Comparison of ENCODE assay signal across 26 cellular contexts in genomic region chr7:101916876-101917275, GRCh38.
"Had no signal": no experiment of that assay in that cellular context is flagged by ENCODE, and none has a peak within 500 bp of the region (broad histone marks: within the 10 kb centered on the region; RNA-seq: fewer than 3 reads in every experiment).

No MANE protein-coding gene starts in this region.

- H3K36me3 ChIP-seq: ovary had no signal

- H3K27me3 ChIP-seq: ovary, right atrium auricular region had no signal

- H3K4me3 Mint-ChIP-seq: activated naive CD8-positive, alpha-beta T cell treated with anti-CD3 and anti-CD28 coated beads for 36 hours; activated T-cell treated with anti-CD3 and anti-CD28 coated beads, Interleukin-2, amount 50 U/mL, for 4 hours; mesothelial cell of epicardium; naive thymus-derived CD8-positive, alpha-beta T cell; stimulated activated naive B cell treated with anti-CD40 and anti-IgM and Interleukin-4, amounts not matched to agents 10 μg/mL and 1 μg/mL and 100 μg/mL, for 72 hours; T-helper 17 cell had no signal

- DNase-seq: activated CD4-positive, alpha-beta T cell treated with anti-CD3 and anti-CD28 coated beads for 4 hours; activated CD4-positive, alpha-beta T cell treated with anti-CD3 and anti-CD28 coated beads, Interleukin-2, amount 50 U/mL, for 48 hours; activated CD4-positive, CD25-positive, alpha-beta regulatory T cell; activated CD8-positive, alpha-beta memory T cell treated with anti-CD3 and anti-CD28 coated beads, Interleukin-2, amount 50 U/mL, for 48 hours; activated naive CD4-positive, alpha-beta T cell treated with Interleukin-2 at 50 U/mL for 16 hours; activated naive CD8-positive, alpha-beta T cell treated with anti-CD3 and anti-CD28 coated beads for 36 hours; activated T-cell treated with anti-CD3 and anti-CD28 coated beads, Interleukin-2, amount 50 U/mL, for 4 hours; amygdala; caudate nucleus; dermis blood vessel endothelial cell; effector CD8-positive, alpha-beta T cell; erythroblast; foreskin fibroblast; naive thymus-derived CD8-positive, alpha-beta T cell; psoas muscle; stimulated activated CD4-positive, alpha-beta T cell treated with anti-CD3 and anti-CD28 coated beads, Interleukin-2, amount 100 ng/mL, for 48 hours; stimulated activated CD8-positive, alpha-beta memory T cell treated with anti-CD3 and anti-CD28 coated beads, Interleukin-4, amount 100 ng/mL, for 48 hours; stimulated activated naive B cell treated with anti-CD40 and anti-IgM and Interleukin-4, amounts not matched to agents 10 μg/mL and 1 μg/mL and 100 μg/mL, for 72 hours; SW 1271; T-helper 17 cell; trophoblast cell had no signal

- H3K27ac ChIP-seq: ovary, right atrium auricular region, skin epidermis had no signal

- H3K9me3 ChIP-seq: ovary, psoas muscle, right atrium auricular region had no signal

- H3K4me3 ChIP-seq: ovary, psoas muscle, right atrium auricular region, skin epidermis had no signal

- ATAC-seq: activated T-cell treated with anti-CD3 and anti-CD28 coated beads, Interleukin-2, amount 50 U/mL, for 4 hours; left lobe of liver; naive thymus-derived CD8-positive, alpha-beta T cell; psoas muscle; stimulated activated naive B cell treated with anti-CD40 and anti-IgM and Interleukin-4, amounts not matched to agents 10 μg/mL and 1 μg/mL and 100 μg/mL, for 72 hours; T-helper 17 cell had no signal

- H3K27me3 Mint-ChIP-seq: activated naive CD8-positive, alpha-beta T cell treated with anti-CD3 and anti-CD28 coated beads for 36 hours; naive thymus-derived CD8-positive, alpha-beta T cell; stimulated activated naive B cell treated with anti-CD40 and anti-IgM and Interleukin-4, amounts not matched to agents 10 μg/mL and 1 μg/mL and 100 μg/mL, for 72 hours; T-helper 17 cell had no signal

- H3K9me3 Mint-ChIP-seq: activated naive CD8-positive, alpha-beta T cell treated with anti-CD3 and anti-CD28 coated beads for 36 hours; activated T-cell treated with anti-CD3 and anti-CD28 coated beads, Interleukin-2, amount 50 U/mL, for 4 hours; mesothelial cell of epicardium; naive thymus-derived CD8-positive, alpha-beta T cell; stimulated activated naive B cell treated with anti-CD40 and anti-IgM and Interleukin-4, amounts not matched to agents 10 μg/mL and 1 μg/mL and 100 μg/mL, for 72 hours had no signal

- H3K27ac Mint-ChIP-seq: activated naive CD8-positive, alpha-beta T cell treated with anti-CD3 and anti-CD28 coated beads for 36 hours; mesothelial cell of epicardium; naive thymus-derived CD8-positive, alpha-beta T cell; stimulated activated naive B cell treated with anti-CD40 and anti-IgM and Interleukin-4, amounts not matched to agents 10 μg/mL and 1 μg/mL and 100 μg/mL, for 72 hours; T-helper 17 cell had no signal
